ENCODE assay signal across 10 cellular contexts in the genomic region with DNA sequence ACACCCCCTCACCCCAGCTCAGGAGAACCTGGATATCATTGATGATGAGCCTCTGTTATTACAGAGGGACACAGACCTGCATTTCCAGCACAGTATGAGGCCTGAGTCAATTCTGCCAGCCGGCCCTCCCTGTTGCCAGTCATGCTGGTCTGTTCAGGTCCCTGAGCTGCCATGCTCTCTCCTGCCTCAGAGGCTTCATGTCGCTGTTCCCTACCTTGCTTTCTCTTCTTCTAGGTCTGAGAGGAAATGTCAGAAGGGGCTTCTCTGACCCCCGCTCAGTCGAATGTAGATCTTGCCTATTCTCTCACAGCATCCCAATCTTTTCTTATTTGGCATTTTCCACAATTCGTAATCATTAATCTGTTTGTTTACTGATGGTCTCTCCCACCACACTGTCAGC. TPM values are rescaled to one million over a fixed set of nuclear protein-coding genes. Genes with fewer than 3 reads are reported as not detected.
A peak's percentile ranks its signal among the peaks of the same experiment; 100 is the strongest.
DNase-seq lines count a peak whose midpoint lies in the region; ATAC-seq and TF ChIP-seq lines count a peak whose summit lies in the region.
"Had no signal": no experiment of that assay in that cellular context is flagged by ENCODE, and none has a peak within 500 bp of the region (broad histone marks: within the 10 kb centered on the region; RNA-seq: fewer than 3 reads in every experiment).

No MANE protein-coding gene starts in this region.

- no peak overlapping the region for H2AFZ ChIP-seq in OCI-LY1 (ENCODE audit: low read length)

- H3F3A ChIP-seq in OCI-LY1 (ENCODE audit: insufficient read depth, low read length), result no peaks in the 10 kb centered on the region

- H3K27ac Mint-ChIP-seq in activated T-cell treated with anti-CD3 and anti-CD28 coated beads, Interleukin-2, amount 50 U/mL, for 24 hours, result no peak overlapping the region
- H3K27ac Mint-ChIP-seq: activated B cell treated with CpG ODN at 0.5 μM for 24 hours had no signal

- no peaks in the 10 kb centered on the region for H3K4me1 Mint-ChIP-seq in activated T-cell treated with anti-CD3 and anti-CD28 coated beads, Interleukin-2, amount 50 U/mL, for 24 hours (ENCODE audit: low read depth)
- H3K4me1 Mint-ChIP-seq: activated B cell treated with CpG ODN at 0.5 μM for 24 hours had no signal

- no peak overlapping the region for H3K27ac ChIP-seq in OCI-LY1 (ENCODE audit: low read depth, low read length, poor library complexity, severe bottlenecking)
- H3K27ac ChIP-seq in testis, result no peak overlapping the region

- peak; percentile 25 for TF ChIP-seq CTCF in AG04449 (IDR thresholded peaks at IDR 0.05; ENCODE audit: insufficient read depth, low read length, missing control alignments)
- peak; percentile 38; the same call in 1 of the 2 replicates for TF ChIP-seq CTCF in GM12875 (IDR thresholded peaks at IDR 0.05; ENCODE audit: borderline replicate concordance, insufficient read depth, low read depth, low read length)
- TF ChIP-seq CTCF in OCI-LY1 (IDR thresholded peaks at IDR 0.05; ENCODE audit: low read length), result peak; percentile 51
- peak; percentile 33 for TF ChIP-seq CTCF in fibroblast of pulmonary artery (IDR thresholded peaks at IDR 0.05; ENCODE audit: low read length, missing control alignments)
- TF ChIP-seq CTCF in testis (IDR thresholded peaks at IDR 0.05), result no peak

- POLR2A ChIA-PET in AG04449 (lab: Yijun Ruan, JAX), result no interaction called here

- H3K4me1 ChIP-seq in OCI-LY1 (ENCODE audit: insufficient read depth, low read length, severe bottlenecking) (no peaks in the 10 kb centered on the region), testis (no peaks in the 10 kb centered on the region)

- H4K20me1 ChIP-seq in OCI-LY1 (ENCODE audit: insufficient read depth, low read length), result no peaks in the 10 kb centered on the region

- intact Hi-C loops in testis (cut with DNase I; ENCODE audit: low total_unique reads), result no loop called here

- WGBS in testis, 2 donors, result 78 to 85% methylated on average over 5 of the region's 5 CpGs

- H3K9me3 Mint-ChIP-seq in activated T-cell treated with anti-CD3 and anti-CD28 coated beads, Interleukin-2, amount 50 U/mL, for 24 hours, result no peaks in the 10 kb centered on the region
- H3K9me3 Mint-ChIP-seq: activated B cell treated with CpG ODN at 0.5 μM for 24 hours had no signal

- H3K9me2 ChIP-seq in OCI-LY1 (ENCODE audit: low read depth, low read length), result no peaks in the 10 kb centered on the region

- DNase-seq in AG04449 (ENCODE audit: low read depth, low spot score) (no peak), fibroblast of pulmonary artery (ENCODE audit: low read depth) (no peak), testis (no peak)
- DNase-seq in activated T-cell treated with anti-CD3 and anti-CD28 coated beads, Interleukin-2, amount 50 U/mL, for 24 hours, result no peak
- DNase-seq: activated B cell treated with CpG ODN at 0.5 μM for 24 hours; activated effector memory CD4-positive, alpha-beta T cell treated with anti-CD3 and anti-CD28 coated beads, Interleukin-2, amount 50 U/mL, for 16 hours had no signal

- CTCF ChIA-PET in AG04449 (lab: Yijun Ruan, JAX), result interaction anchor here (0.9 to 2.7 kb wide), 6 partner anchors 9 to 115 kb away, joined by 3 to 12 read pairs (median 4); no protein-coding TSS in a partner anchor

- H3K4me3 ChIP-seq in AG04449 (ENCODE audit: low read depth, low read length), result no peak overlapping the region
- no peak overlapping the region for H3K4me3 ChIP-seq in GM12875 (ENCODE audit: low read depth, low read length)
- no peak overlapping the region for H3K4me3 ChIP-seq in OCI-LY1 (ENCODE audit: low read depth, low read length, poor library complexity, severe bottlenecking)
- H3K4me3 ChIP-seq in fibroblast of pulmonary artery (replicated peaks; ENCODE audit: low read depth, low read length), result no peak overlapping the region
- H3K4me3 ChIP-seq in testis, result no peak overlapping the region

- H3K9me3 ChIP-seq in OCI-LY1 (ENCODE audit: low read length) (no peaks in the 10 kb centered on the region), testis (no peaks in the 10 kb centered on the region)

- no peak for TF ChIP-seq POLR2A in testis (IDR thresholded peaks at IDR 0.05)

- H3K9ac ChIP-seq in OCI-LY1 (ENCODE audit: low read length), result no peak overlapping the region

- H3K27me3 ChIP-seq in OCI-LY1 (ENCODE audit: insufficient read depth, low read length) (no peaks in the 10 kb centered on the region), testis (no peaks in the 10 kb centered on the region)

- no peak overlapping the region for H3K4me2 ChIP-seq in OCI-LY1 (ENCODE audit: low read length)

- H3K27me3 Mint-ChIP-seq in activated T-cell treated with anti-CD3 and anti-CD28 coated beads, Interleukin-2, amount 50 U/mL, for 24 hours, result no peaks in the 10 kb centered on the region
- H3K27me3 Mint-ChIP-seq: activated B cell treated with CpG ODN at 0.5 μM for 24 hours had no signal

- no peak overlapping the region for H3K4me3 Mint-ChIP-seq in activated T-cell treated with anti-CD3 and anti-CD28 coated beads, Interleukin-2, amount 50 U/mL, for 24 hours
- H3K4me3 Mint-ChIP-seq: activated B cell treated with CpG ODN at 0.5 μM for 24 hours had no signal

- ATAC-seq in GM19463 (IDR thresholded peaks at IDR 0.05; ENCODE audit: unreplicated experiment) (no peak), GM19455 (IDR thresholded peaks at IDR 0.05; ENCODE audit: unreplicated experiment) (no peak)

- no peaks in the 10 kb centered on the region for H3K36me3 Mint-ChIP-seq in activated T-cell treated with anti-CD3 and anti-CD28 coated beads, Interleukin-2, amount 50 U/mL, for 24 hours (ENCODE audit: low read depth)

- no peaks in the 10 kb centered on the region for H3K79me2 ChIP-seq in OCI-LY1 (ENCODE audit: insufficient read depth, low read length)

- H3K36me3 ChIP-seq in OCI-LY1 (ENCODE audit: insufficient read depth, low read length) (no peaks in the 10 kb centered on the region), testis (ENCODE audit: low read depth, missing control alignments) (no peaks in the 10 kb centered on the region)

RNA-seq across cellular contexts. Expression of gene ABCC8, which starts 21.8 kb away (rescaled TPM):
- 1 to 10 TPM; 2.0 to 2.2 TPM for total RNA-seq in testis
- polyA plus RNA-seq in testis (ENCODE audit: insufficient read depth, low read depth, low replicate concordance), result 1.5 TPM
- total RNA-seq: activated B cell treated with CpG ODN at 0.5 μM for 24 hours had no signal

RNA-seq across cellular contexts. Expression of gene USH1C, which starts 45.7 kb away (rescaled TPM):
- 1 to 10 TPM; 1.2 TPM for total RNA-seq in testis
- 3.7 TPM for polyA plus RNA-seq in testis (ENCODE audit: insufficient read depth, low read depth, low replicate concordance)
- total RNA-seq: activated B cell treated with CpG ODN at 0.5 μM for 24 hours had no signal

RNA-seq across cellular contexts. Expression of gene OTOG, which starts 48.6 kb away (rescaled TPM):
- 1 to 10 TPM; 2.2 to 2.9 TPM for total RNA-seq in testis
- 4.2 TPM for polyA plus RNA-seq in testis (ENCODE audit: insufficient read depth, low read depth, low replicate concordance)
- total RNA-seq: activated B cell treated with CpG ODN at 0.5 μM for 24 hours had no signal

Comparison
In these comparisons a context has a peak if more than half of its experiments do, and no peak if none do; other contexts are left out.
1. CTCF ChIP-seq: peak in AG04449 (single experiment), GM12875 (single experiment), OCI-LY1 (single experiment) and fibroblast of pulmonary artery (single experiment); none in testis (0 of 3).